ENCODE assay signal across 9 cellular contexts in genomic region chr3:94249491-94250079, GRCh38.
A peak's percentile ranks its signal among the peaks of the same experiment; 100 is the strongest.
DNase-seq lines count a peak whose midpoint lies in the region; ATAC-seq and TF ChIP-seq lines count a peak whose summit lies in the region.
"Had no signal": no experiment of that assay in that cellular context is flagged by ENCODE, and none has a peak within 500 bp of the region (broad histone marks: within the 10 kb centered on the region; RNA-seq: fewer than 3 reads in every experiment).

No MANE protein-coding gene starts in this region.

- no peak overlapping the region for H3K4me3 Mint-ChIP-seq in naive B cell
- no peak overlapping the region for H3K4me3 Mint-ChIP-seq in stimulated activated naive B cell treated with anti-CD40 and anti-IgM and Interleukin-4, amounts not matched to agents 10 μg/mL and 1 μg/mL and 100 μg/mL, for 72 hours
- H3K4me3 Mint-ChIP-seq: T-helper 1 cell treated with Interleukin-12 subunit alpha and Interleukin-12 subunit beta and Interleukin-4 antibody, amounts not matched to agents 30 μg/mL and 1 μg/mL, for 36 hours had no signal

- H3K4me1 Mint-ChIP-seq in naive B cell, result no peaks in the 10 kb centered on the region
- no peaks in the 10 kb centered on the region for H3K4me1 Mint-ChIP-seq in stimulated activated naive B cell treated with anti-CD40 and anti-IgM and Interleukin-4, amounts not matched to agents 10 μg/mL and 1 μg/mL and 100 μg/mL, for 72 hours

- ATAC-seq in GM18868 (IDR thresholded peaks at IDR 0.05; ENCODE audit: unreplicated experiment), result peak; percentile 93
- peak; percentile 84 for ATAC-seq in HG03175 (IDR thresholded peaks at IDR 0.05; ENCODE audit: unreplicated experiment)
- ATAC-seq in naive B cell (ENCODE audit: low read depth in 2 of 2), result no peak
- peak; percentile 50 to 60 for ATAC-seq in stimulated activated naive B cell treated with anti-CD40 and anti-IgM and Interleukin-4, amounts not matched to agents 10 μg/mL and 1 μg/mL and 100 μg/mL, for 72 hours (replicated peaks)

- DNase-seq in C1 segment of cervical spinal cord (lab: John Stamatoyannopoulos, UW) (peak in 8 of 14 donors; percentile 1 to 47 (median 27)), NCI-H526 treated with DMSO at 0.1 percent for 48 hours (lab: John Stamatoyannopoulos, UW) (peak; percentile 28), epithelial cell of esophagus (ENCODE audit: low read depth) (peak; percentile 76), naive B cell (peak; percentile 20)
- DNase-seq in activated CD8-positive, alpha-beta memory T cell treated with anti-CD3 and anti-CD28 coated beads for 1 hour (ENCODE audit: extremely low read depth in 1 of 2, low read depth in 1 of 2), result peak; percentile 5 to 40
- peak; percentile 25 for DNase-seq in stimulated activated naive B cell treated with anti-CD40 and anti-IgM and Interleukin-4, amounts not matched to agents 10 μg/mL and 1 μg/mL and 100 μg/mL, for 72 hours

- peak overlapping the region in 2 of 6 donors; percentile 20 to 49 for H3K27ac Mint-ChIP-seq in naive B cell
- no peak overlapping the region for H3K27ac Mint-ChIP-seq in stimulated activated naive B cell treated with anti-CD40 and anti-IgM and Interleukin-4, amounts not matched to agents 10 μg/mL and 1 μg/mL and 100 μg/mL, for 72 hours
- H3K27ac Mint-ChIP-seq: T-helper 1 cell treated with Interleukin-12 subunit alpha and Interleukin-12 subunit beta and Interleukin-4 antibody, amounts not matched to agents 30 μg/mL and 1 μg/mL, for 36 hours had no signal

- peaks cover 0 to 12% (median 7%) of the 10 kb centered on the region in 3 donors for H3K27me3 Mint-ChIP-seq in naive B cell
- peaks cover 3 to 7% of the 10 kb centered on the region in 2 donors for H3K27me3 Mint-ChIP-seq in stimulated activated naive B cell treated with anti-CD40 and anti-IgM and Interleukin-4, amounts not matched to agents 10 μg/mL and 1 μg/mL and 100 μg/mL, for 72 hours

- peak; percentile 90 for TF ChIP-seq CTCF in epithelial cell of esophagus (IDR thresholded peaks at IDR 0.05; ENCODE audit: insufficient read depth, low read depth, low read length, missing control alignments)

- H3K9me3 Mint-ChIP-seq in naive B cell, result no peaks in the 10 kb centered on the region
- no peaks in the 10 kb centered on the region for H3K9me3 Mint-ChIP-seq in stimulated activated naive B cell treated with anti-CD40 and anti-IgM and Interleukin-4, amounts not matched to agents 10 μg/mL and 1 μg/mL and 100 μg/mL, for 72 hours
- H3K9me3 Mint-ChIP-seq: T-helper 1 cell treated with Interleukin-12 subunit alpha and Interleukin-12 subunit beta and Interleukin-4 antibody, amounts not matched to agents 30 μg/mL and 1 μg/mL, for 36 hours had no signal

- H3K36me3 Mint-ChIP-seq in naive B cell, result no peaks in the 10 kb centered on the region
- no peaks in the 10 kb centered on the region for H3K36me3 Mint-ChIP-seq in stimulated activated naive B cell treated with anti-CD40 and anti-IgM and Interleukin-4, amounts not matched to agents 10 μg/mL and 1 μg/mL and 100 μg/mL, for 72 hours

- no peak overlapping the region for H3K4me3 ChIP-seq in epithelial cell of esophagus (ENCODE audit: low read length)

Comparison
In these comparisons a context has a peak if more than half of its experiments do, and no peak if none do; other contexts are left out.
1. DNase-seq: peak in every context shown above with its lines; median percentile 76 in epithelial cell of esophagus; 28 in NCI-H526 treated with DMSO at 0.1 percent for 48 hours; 27 in C1 segment of cervical spinal cord; 25 in stimulated activated naive B cell treated with anti-CD40 and anti-IgM and Interleukin-4, amounts not matched to agents 10 μg/mL and 1 μg/mL and 100 μg/mL, for 72 hours; 22 in activated CD8-positive, alpha-beta memory T cell treated with anti-CD3 and anti-CD28 coated beads for 1 hour; 20 in naive B cell.
2. ATAC-seq: peak in GM18868 (single experiment), HG03175 (single experiment) and stimulated activated naive B cell treated with anti-CD40 and anti-IgM and Interleukin-4, amounts not matched to agents 10 μg/mL and 1 μg/mL and 100 μg/mL, for 72 hours (2 of 2); none in naive B cell (0 of 2).